In the genomic region with DNA sequence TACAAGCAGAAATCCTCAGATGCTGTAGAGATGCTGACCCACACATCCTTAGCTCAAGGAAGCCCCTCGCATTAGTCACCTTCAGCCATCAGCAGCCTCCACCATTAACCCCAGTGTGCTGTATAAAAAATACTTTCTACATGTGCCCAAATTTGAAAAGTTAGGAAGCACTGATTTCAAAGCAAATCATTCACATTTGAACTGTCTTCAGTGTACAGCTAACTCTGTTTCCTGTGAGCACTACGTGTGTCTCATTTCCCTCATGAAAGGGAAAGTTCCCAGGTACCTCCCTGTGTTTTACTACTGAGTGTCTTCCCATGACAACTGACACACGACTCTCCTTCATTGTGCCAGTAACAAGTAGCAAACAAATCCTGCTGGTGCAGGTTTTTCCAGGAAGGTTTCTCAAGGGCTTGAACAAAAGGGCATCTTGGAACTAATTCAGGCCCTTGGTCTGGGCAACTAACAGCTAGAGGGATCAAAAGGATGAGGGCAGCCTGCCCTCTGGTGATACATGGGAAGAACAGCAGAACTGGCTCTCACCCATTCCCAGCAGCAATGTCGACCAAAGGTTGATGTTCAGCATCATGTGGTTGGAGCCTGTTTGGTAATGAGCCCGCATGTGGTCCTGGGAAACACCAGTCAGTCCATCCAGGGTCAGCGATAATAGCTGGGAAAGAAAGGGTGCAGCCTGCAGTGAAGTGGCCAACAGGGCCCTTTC, we compare ENCODE assay signal across 8 cellular contexts. TPM values are rescaled to one million over a fixed set of nuclear protein-coding genes. Genes with fewer than 3 reads are reported as not detected.
DNase-seq lines count a peak whose midpoint lies in the region; ATAC-seq and TF ChIP-seq lines count a peak whose summit lies in the region.

No MANE protein-coding gene starts in this region.

- H3K27ac Mint-ChIP-seq in activated naive CD4-positive, alpha-beta T cell treated with anti-CD3 and anti-CD28 coated beads, Interleukin-2, amount 50 U/mL, for 72 hours, result peak overlapping the region in 1 of 2 donors; percentile 6

- CTCF ChIA-PET in PC-3 (lab: Charles Lee), result interaction anchor here (0.5 to 1.2 kb wide), 7 partner anchors 17 to 146 kb away, joined by 3 to 9 read pairs (median 4); no protein-coding TSS in a partner anchor

- H3K27ac ChIP-seq in PC-3 (ENCODE audit: low read length) (no peak overlapping the region), esophagus muscularis mucosa (replicated peaks in 1 of 4) (peak overlapping the region in 1 of 4 donors; percentile 25)

- H3K36me3 Mint-ChIP-seq in activated T-cell treated with anti-CD3 and anti-CD28 coated beads, Interleukin-2, amount 50 U/mL, for 4 hours (ENCODE audit: insufficient read depth), result peaks cover 39% of the 10 kb centered on the region
- peaks cover 0 to 19% of the 10 kb centered on the region in 2 donors for H3K36me3 Mint-ChIP-seq in activated naive CD4-positive, alpha-beta T cell treated with anti-CD3 and anti-CD28 coated beads, Interleukin-2, amount 50 U/mL, for 72 hours

- peaks cover 23% of the 10 kb centered on the region for H3K79me2 ChIP-seq in PC-3 (ENCODE audit: low read length)

- intact Hi-C loops in PC-3 (cut with micrococcal nuclease), result no loop called here
- intact Hi-C loops in esophagus muscularis mucosa (cut with DNase I), result loop anchor here (10.0 kb wide), 1 partner anchor 289 kb away; a partner anchor contains a TSS

- no peak overlapping the region for H2AFZ ChIP-seq in PC-3 (ENCODE audit: low read length)

- no peaks in the 10 kb centered on the region for H3F3A ChIP-seq in PC-3 (ENCODE audit: low read length, unreplicated experiment)

- 47% methylated on average over 4 of the region's 6 CpGs for WGBS in esophagus muscularis mucosa

- H3K4me1 Mint-ChIP-seq in activated T-cell treated with anti-CD3 and anti-CD28 coated beads, Interleukin-2, amount 50 U/mL, for 4 hours (ENCODE audit: low read depth), result peaks cover 30% of the 10 kb centered on the region

- TF ChIP-seq CTCF in AG09309 (IDR thresholded peaks at IDR 0.05; ENCODE audit: control insufficient read depth, insufficient read depth, low read depth, low read length, missing control alignments) (peak; percentile 56), GM12872 (IDR thresholded peaks at IDR 0.05; ENCODE audit: insufficient read depth, low read depth, low read length) (peak; percentile 53; the same call in 2 of the 3 replicates), PC-3 (conservative IDR thresholded peaks at IDR 0.05; ENCODE audit: low read depth, low read length) (peak; percentile 77), esophagus muscularis mucosa (IDR thresholded peaks at IDR 0.05) (peak; percentile 40 to 56 (median 54)), retinal pigment epithelial cell (conservative IDR thresholded peaks at IDR 0.05; ENCODE audit: low read depth, low read length) (peak; percentile 58)

- no peak for ATAC-seq in PC-3
- ATAC-seq in GM19452 (IDR thresholded peaks at IDR 0.05; ENCODE audit: unreplicated experiment), result no peak
- no peak for ATAC-seq in activated T-cell treated with anti-CD3 and anti-CD28 coated beads, Interleukin-2, amount 50 U/mL, for 4 hours
- ATAC-seq in activated naive CD4-positive, alpha-beta T cell treated with anti-CD3 and anti-CD28 coated beads, Interleukin-2, amount 50 U/mL, for 72 hours, result no peak

- no peaks in the 10 kb centered on the region for H3K9me3 Mint-ChIP-seq in activated T-cell treated with anti-CD3 and anti-CD28 coated beads, Interleukin-2, amount 50 U/mL, for 4 hours
- H3K9me3 Mint-ChIP-seq in activated naive CD4-positive, alpha-beta T cell treated with anti-CD3 and anti-CD28 coated beads, Interleukin-2, amount 50 U/mL, for 72 hours, result no peaks in the 10 kb centered on the region

- POLR2A ChIA-PET in PC-3 (lab: Charles Lee; ENCODE audit: unreplicated experiment), result interaction anchor here (0.6 kb wide), 1 partner anchor 130 kb away, joined by 4 read pairs; no protein-coding TSS in a partner anchor

- no peaks in the 10 kb centered on the region for H3K27me3 Mint-ChIP-seq in activated T-cell treated with anti-CD3 and anti-CD28 coated beads, Interleukin-2, amount 50 U/mL, for 4 hours (ENCODE audit: low read depth)

- TF ChIP-seq POLR2A in esophagus muscularis mucosa (IDR thresholded peaks at IDR 0.05; ENCODE audit: low read depth), result no peak

- H3K9me2 ChIP-seq in PC-3 (replicated peaks; ENCODE audit: low read length), result no peaks in the 10 kb centered on the region

- no peak overlapping the region for H3K4me3 ChIP-seq in AG09309 (ENCODE audit: control insufficient read depth, low read depth, low read length)
- H3K4me3 ChIP-seq in PC-3 (ENCODE audit: low read length), result no peak overlapping the region
- no peak overlapping the region for H3K4me3 ChIP-seq in esophagus muscularis mucosa
- no peak overlapping the region for H3K4me3 ChIP-seq in retinal pigment epithelial cell (ENCODE audit: low read length)

- DNase-seq in AG09309 (ENCODE audit: low read depth) (peak; percentile 11), PC-3 (peak; percentile 61), esophagus muscularis mucosa (ENCODE audit: extremely low spot score) (no peak), retinal pigment epithelial cell (ENCODE audit: low read depth) (peak; percentile 9)
- DNase-seq in activated T-cell treated with anti-CD3 and anti-CD28 coated beads, Interleukin-2, amount 50 U/mL, for 4 hours, result no peak
- no peak for DNase-seq in activated naive CD4-positive, alpha-beta T cell treated with anti-CD3 and anti-CD28 coated beads, Interleukin-2, amount 50 U/mL, for 72 hours (ENCODE audit: low spot score in 2 of 2)

- no peaks in the 10 kb centered on the region for H3K9me3 ChIP-seq in PC-3 (ENCODE audit: low read length)
- no peaks in the 10 kb centered on the region for H3K9me3 ChIP-seq in esophagus muscularis mucosa

- H3K9ac ChIP-seq in PC-3 (ENCODE audit: low read length), result no peak overlapping the region

- no TSS peak for BruUV-seq in PC-3 (replicated peaks; lab: Mats Ljungman, UMichigan)

- no peak for TF ChIP-seq EP300 in esophagus muscularis mucosa (IDR thresholded peaks at IDR 0.05)

- H3K4me3 Mint-ChIP-seq in activated T-cell treated with anti-CD3 and anti-CD28 coated beads, Interleukin-2, amount 50 U/mL, for 4 hours, result no peak overlapping the region

- H3K4me1 ChIP-seq in PC-3 (ENCODE audit: insufficient read depth, low read length), result peaks cover 12% of the 10 kb centered on the region
- peaks cover 22 to 26% (median 25%) of the 10 kb centered on the region in 4 donors for H3K4me1 ChIP-seq in esophagus muscularis mucosa

- H3K27me3 ChIP-seq in PC-3 (ENCODE audit: low read length) (no peaks in the 10 kb centered on the region), esophagus muscularis mucosa (no peaks in the 10 kb centered on the region)

- no peak overlapping the region for H3K4me2 ChIP-seq in PC-3 (ENCODE audit: low read length)

- H3K36me3 ChIP-seq in PC-3 (ENCODE audit: low read depth, low read length), result peaks cover 53% of the 10 kb centered on the region
- H3K36me3 ChIP-seq in esophagus muscularis mucosa, result peaks cover 55 to 74% (median 65%) of the 10 kb centered on the region in 4 donors

- H4K20me1 ChIP-seq in PC-3 (ENCODE audit: low read length), result no peaks in the 10 kb centered on the region

RNA-seq across cellular contexts. Expression of a gene that starts 4.0 kb away (rescaled TPM):
- 199 and 211 TPM in 2 replicates for total RNA-seq in PC-3 (2014; rRNA removed)
- 10 to 100 TPM; 17.0 to 25.3 (median 18.4) TPM for total RNA-seq in esophagus muscularis mucosa
- 10 to 100 TPM; 89.1 to 90.4 (median 90.3) TPM for total RNA-seq in activated T-cell treated with anti-CD3 and anti-CD28 coated beads, Interleukin-2, amount 50 U/mL, for 4 hours
- total RNA-seq in activated naive CD4-positive, alpha-beta T cell treated with anti-CD3 and anti-CD28 coated beads, Interleukin-2, amount 50 U/mL, for 72 hours, result 10 to 100 TPM; 36.2 to 44.1 TPM

RNA-seq across cellular contexts. Expression of a gene that starts 25.8 kb away (rescaled TPM):
- total RNA-seq in PC-3 (2014; rRNA removed), result 52.9 and 54.7 TPM in 2 replicates
- total RNA-seq in esophagus muscularis mucosa, result 100 to 1,000 TPM; 156 to 304 (median 185) TPM
- total RNA-seq in activated T-cell treated with anti-CD3 and anti-CD28 coated beads, Interleukin-2, amount 50 U/mL, for 4 hours, result 10 to 100 TPM; 61.4 to 78.1 (median 71.9) TPM
- 10 to 100 TPM; 66.9 to 70.3 TPM for total RNA-seq in activated naive CD4-positive, alpha-beta T cell treated with anti-CD3 and anti-CD28 coated beads, Interleukin-2, amount 50 U/mL, for 72 hours

Comparison
In these comparisons a context has a peak if more than half of its experiments do, and no peak if none do; other contexts are left out.
1. DNase-seq: peak in AG09309 (single experiment), PC-3 (single experiment) and retinal pigment epithelial cell (single experiment); none in esophagus muscularis mucosa (single experiment), activated T-cell treated with anti-CD3 and anti-CD28 coated beads, Interleukin-2, amount 50 U/mL, for 4 hours (single experiment) and activated naive CD4-positive, alpha-beta T cell treated with anti-CD3 and anti-CD28 coated beads, Interleukin-2, amount 50 U/mL, for 72 hours (0 of 2).
2. Peak in every context shown above with its lines, with median percentiles within 50 percentile points of each other: CTCF ChIP-seq.